ENCODE assay signal across 1 cellular context in the genomic region with DNA sequence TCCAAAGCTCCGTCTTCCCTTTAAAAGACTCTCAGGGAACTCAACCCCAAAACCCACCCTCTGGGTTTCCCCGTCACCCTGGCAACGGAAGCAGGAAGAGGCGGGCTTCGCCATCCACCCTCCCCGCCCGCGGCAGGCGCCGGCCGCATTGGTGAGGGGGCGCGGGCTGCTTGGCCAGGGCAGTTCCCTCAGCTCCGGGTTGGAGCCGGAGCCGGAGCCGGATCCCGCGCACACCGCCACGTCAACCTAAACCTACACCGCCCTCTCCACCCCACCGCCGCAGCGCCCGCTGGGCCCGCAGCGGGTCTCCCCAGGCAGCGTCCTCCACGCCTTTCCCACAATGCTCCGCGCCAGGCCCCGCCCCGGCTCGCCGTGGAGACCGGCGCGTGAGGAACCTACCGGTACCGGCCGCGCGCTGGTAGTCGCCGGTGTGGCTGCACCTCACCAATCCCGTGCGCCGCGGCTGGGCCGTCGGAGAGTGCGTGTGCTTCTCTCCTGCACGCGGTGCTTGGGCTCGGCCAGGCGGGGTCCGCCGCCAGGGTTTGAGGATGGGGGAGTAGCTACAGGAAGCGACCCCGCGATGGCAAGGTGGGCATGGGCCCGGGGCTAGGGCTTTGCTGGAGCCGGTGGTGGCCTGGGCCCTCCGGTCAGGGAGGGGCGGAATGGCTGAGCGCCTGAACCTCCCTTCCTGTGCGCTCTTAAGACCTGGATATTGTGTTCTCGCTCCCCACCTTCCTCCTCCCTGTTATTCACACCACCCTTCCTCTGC.
A peak's percentile ranks its signal among the peaks of the same experiment; 100 is the strongest.
TF ChIP-seq lines count a peak whose summit lies in the region.

A gene with protein sequence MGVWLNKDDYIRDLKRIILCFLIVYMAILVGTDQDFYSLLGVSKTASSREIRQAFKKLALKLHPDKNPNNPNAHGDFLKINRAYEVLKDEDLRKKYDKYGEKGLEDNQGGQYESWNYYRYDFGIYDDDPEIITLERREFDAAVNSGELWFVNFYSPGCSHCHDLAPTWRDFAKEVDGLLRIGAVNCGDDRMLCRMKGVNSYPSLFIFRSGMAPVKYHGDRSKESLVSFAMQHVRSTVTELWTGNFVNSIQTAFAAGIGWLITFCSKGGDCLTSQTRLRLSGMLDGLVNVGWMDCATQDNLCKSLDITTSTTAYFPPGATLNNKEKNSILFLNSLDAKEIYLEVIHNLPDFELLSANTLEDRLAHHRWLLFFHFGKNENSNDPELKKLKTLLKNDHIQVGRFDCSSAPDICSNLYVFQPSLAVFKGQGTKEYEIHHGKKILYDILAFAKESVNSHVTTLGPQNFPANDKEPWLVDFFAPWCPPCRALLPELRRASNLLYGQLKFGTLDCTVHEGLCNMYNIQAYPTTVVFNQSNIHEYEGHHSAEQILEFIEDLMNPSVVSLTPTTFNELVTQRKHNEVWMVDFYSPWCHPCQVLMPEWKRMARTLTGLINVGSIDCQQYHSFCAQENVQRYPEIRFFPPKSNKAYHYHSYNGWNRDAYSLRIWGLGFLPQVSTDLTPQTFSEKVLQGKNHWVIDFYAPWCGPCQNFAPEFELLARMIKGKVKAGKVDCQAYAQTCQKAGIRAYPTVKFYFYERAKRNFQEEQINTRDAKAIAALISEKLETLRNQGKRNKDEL (plus strand): TSS at position 362 of the 769 bp plus-strand sequence. CDS start 1,830 bp downstream, outside the sequence.

TF ChIP-seq in HepG2, 621 proteins besides CTCF, POLR2A, EP300 and RAD21 (continued from another document and continues in another):
- TF ChIP-seq, protein P1, sequence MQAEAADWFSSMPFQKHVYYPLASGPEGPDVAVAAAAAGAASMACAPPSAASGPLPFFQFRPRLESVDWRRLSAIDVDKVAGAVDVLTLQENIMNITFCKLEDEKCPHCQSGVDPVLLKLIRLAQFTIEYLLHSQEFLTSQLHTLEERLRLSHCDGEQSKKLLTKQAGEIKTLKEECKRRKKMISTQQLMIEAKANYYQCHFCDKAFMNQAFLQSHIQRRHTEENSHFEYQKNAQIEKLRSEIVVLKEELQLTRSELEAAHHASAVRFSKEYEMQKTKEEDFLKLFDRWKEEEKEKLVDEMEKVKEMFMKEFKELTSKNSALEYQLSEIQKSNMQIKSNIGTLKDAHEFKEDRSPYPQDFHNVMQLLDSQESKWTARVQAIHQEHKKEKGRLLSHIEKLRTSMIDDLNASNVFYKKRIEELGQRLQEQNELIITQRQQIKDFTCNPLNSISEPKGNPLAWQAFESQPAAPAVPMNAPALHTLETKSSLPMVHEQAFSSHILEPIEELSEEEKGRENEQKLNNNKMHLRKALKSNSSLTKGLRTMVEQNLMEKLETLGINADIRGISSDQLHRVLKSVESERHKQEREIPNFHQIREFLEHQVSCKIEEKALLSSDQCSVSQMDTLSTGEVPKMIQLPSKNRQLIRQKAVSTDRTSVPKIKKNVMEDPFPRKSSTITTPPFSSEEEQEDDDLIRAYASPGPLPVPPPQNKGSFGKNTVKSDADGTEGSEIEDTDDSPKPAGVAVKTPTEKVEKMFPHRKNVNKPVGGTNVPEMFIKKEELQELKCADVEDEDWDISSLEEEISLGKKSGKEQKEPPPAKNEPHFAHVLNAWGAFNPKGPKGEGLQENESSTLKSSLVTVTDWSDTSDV (CRISPR knock-in tag; IDR thresholded peaks at IDR 0.05): peak; percentile 96; the same call in 1 of the 2 replicates
- TF ChIP-seq, protein P2, sequence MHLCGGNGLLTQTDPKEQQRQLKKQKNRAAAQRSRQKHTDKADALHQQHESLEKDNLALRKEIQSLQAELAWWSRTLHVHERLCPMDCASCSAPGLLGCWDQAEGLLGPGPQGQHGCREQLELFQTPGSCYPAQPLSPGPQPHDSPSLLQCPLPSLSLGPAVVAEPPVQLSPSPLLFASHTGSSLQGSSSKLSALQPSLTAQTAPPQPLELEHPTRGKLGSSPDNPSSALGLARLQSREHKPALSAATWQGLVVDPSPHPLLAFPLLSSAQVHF (CRISPR knock-in tag; IDR thresholded peaks at IDR 0.05): no peak
- no peak for TF ChIP-seq PRMT3 (CRISPR knock-in tag; IDR thresholded peaks at IDR 0.05; ENCODE audit: borderline replicate concordance, low read depth)
- TF ChIP-seq, protein P3, sequence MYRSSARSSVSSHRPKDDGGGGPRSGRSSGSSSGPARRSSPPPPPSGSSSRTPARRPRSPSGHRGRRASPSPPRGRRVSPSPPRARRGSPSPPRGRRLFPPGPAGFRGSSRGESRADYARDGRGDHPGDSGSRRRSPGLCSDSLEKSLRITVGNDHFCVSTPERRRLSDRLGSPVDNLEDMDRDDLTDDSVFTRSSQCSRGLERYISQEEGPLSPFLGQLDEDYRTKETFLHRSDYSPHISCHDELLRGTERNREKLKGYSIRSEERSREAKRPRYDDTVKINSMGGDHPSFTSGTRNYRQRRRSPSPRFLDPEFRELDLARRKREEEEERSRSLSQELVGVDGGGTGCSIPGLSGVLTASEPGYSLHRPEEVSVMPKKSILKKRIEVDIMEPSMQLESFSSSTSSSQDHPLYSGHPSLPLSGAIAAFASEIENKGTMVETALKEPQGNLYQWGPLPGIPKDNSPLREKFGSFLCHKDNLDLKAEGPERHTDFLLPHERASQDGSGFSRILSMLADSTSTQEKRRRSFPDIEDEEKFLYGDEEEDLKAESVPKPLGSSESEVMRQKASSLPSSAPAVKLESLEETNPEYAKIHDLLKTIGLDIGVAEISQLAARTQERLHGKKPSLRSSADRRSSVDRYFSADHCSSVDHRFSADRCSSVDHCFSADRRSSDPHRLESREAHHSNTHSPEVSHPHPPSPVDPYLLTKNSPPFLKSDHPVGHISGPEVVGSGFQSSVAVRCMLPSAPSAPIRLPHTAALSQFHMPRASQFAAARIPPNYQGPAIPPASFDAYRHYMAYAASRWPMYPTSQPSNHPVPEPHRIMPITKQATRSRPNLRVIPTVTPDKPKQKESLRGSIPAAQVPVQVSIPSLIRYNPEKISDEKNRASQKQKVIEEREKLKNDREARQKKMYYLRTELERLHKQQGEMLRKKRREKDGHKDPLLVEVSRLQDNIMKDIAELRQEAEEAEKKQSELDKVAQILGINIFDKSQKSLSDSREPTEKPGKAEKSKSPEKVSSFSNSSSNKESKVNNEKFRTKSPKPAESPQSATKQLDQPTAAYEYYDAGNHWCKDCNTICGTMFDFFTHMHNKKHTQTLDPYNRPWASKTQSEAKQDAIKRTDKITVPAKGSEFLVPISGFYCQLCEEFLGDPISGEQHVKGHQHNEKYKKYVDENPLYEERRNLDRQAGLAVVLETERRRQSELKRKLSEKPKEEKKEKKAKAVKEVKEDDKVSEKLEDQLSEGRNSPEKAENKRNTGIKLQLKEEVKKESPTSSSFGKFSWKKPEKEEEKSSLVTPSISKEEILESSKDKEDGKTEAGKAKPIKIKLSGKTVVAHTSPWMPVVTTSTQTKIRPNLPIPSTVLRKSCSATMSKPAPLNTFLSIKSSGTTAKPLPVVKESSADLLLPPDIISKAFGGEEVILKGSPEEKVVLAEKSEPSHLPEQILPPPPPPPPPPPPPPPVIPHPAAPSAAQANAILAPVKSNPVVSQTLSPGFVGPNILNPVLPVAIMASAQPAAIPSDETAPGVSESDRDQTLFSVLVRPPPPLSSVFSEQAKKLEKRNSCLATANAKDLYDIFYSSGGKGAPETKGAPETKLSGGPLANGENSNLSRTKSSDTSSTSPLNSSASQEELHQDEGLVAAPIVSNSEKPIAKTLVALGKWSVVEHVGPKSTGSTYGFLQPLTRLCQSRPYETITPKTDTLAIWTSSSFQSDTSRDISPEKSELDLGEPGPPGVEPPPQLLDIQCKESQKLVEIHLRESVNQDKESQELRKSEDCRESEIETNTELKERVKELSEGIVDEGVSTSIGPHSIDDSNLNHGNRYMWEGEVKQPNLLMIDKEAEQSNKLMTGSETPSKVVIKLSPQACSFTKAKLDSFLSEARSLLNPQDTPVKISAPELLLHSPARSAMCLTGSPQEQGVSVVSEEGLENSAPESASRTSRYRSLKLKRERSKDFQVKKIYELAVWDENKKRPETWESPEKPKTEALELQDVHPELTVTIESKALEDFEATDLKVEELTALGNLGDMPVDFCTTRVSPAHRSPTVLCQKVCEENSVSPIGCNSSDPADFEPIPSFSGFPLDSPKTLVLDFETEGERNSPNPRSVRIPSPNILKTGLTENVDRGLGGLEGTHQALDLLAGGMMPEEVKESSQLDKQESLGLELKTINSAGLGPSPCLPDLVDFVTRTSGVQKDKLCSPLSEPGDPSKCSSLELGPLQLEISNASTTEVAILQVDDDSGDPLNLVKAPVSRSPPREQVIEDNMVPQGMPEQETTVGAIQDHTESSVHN (CRISPR knock-in tag; IDR thresholded peaks at IDR 0.05): peak; percentile 52
- TF ChIP-seq, protein P4, sequence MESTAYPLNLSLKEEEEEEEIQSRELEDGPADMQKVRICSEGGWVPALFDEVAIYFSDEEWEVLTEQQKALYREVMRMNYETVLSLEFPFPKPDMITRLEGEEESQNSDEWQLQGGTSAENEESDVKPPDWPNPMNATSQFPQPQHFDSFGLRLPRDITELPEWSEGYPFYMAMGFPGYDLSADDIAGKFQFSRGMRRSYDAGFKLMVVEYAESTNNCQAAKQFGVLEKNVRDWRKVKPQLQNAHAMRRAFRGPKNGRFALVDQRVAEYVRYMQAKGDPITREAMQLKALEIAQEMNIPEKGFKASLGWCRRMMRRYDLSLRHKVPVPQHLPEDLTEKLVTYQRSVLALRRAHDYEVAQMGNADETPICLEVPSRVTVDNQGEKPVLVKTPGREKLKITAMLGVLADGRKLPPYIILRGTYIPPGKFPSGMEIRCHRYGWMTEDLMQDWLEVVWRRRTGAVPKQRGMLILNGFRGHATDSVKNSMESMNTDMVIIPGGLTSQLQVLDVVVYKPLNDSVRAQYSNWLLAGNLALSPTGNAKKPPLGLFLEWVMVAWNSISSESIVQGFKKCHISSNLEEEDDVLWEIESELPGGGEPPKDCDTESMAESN (CRISPR knock-in tag; conservative IDR thresholded peaks at IDR 0.05): peak; percentile 98
- TF ChIP-seq, protein P5, sequence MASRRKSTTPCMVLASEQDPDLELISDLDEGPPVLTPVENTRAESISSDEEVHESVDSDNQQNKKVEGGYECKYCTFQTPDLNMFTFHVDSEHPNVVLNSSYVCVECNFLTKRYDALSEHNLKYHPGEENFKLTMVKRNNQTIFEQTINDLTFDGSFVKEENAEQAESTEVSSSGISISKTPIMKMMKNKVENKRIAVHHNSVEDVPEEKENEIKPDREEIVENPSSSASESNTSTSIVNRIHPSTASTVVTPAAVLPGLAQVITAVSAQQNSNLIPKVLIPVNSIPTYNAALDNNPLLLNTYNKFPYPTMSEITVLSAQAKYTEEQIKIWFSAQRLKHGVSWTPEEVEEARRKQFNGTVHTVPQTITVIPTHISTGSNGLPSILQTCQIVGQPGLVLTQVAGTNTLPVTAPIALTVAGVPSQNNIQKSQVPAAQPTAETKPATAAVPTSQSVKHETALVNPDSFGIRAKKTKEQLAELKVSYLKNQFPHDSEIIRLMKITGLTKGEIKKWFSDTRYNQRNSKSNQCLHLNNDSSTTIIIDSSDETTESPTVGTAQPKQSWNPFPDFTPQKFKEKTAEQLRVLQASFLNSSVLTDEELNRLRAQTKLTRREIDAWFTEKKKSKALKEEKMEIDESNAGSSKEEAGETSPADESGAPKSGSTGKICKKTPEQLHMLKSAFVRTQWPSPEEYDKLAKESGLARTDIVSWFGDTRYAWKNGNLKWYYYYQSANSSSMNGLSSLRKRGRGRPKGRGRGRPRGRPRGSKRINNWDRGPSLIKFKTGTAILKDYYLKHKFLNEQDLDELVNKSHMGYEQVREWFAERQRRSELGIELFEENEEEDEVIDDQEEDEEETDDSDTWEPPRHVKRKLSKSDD (CRISPR knock-in tag; IDR thresholded peaks at IDR 0.05; ENCODE audit: low read depth): peak; percentile 87
- TF ChIP-seq CCAR2 (optimal IDR thresholded peaks at IDR 0.05; ENCODE audit: low read depth, low read length): no peak
- TF ChIP-seq PHB2 (IDR thresholded peaks at IDR 0.05; ENCODE audit: partially characterized antibody): no peak
- TF ChIP-seq ZNF460 (CRISPR knock-in tag; IDR thresholded peaks at IDR 0.05; ENCODE audit: borderline replicate concordance): peak; percentile 38; the same call in 1 of the 2 replicates
- TF ChIP-seq HOXD1 (CRISPR knock-in tag; IDR thresholded peaks at IDR 0.05): peak; percentile 97
- TF ChIP-seq, protein P6, sequence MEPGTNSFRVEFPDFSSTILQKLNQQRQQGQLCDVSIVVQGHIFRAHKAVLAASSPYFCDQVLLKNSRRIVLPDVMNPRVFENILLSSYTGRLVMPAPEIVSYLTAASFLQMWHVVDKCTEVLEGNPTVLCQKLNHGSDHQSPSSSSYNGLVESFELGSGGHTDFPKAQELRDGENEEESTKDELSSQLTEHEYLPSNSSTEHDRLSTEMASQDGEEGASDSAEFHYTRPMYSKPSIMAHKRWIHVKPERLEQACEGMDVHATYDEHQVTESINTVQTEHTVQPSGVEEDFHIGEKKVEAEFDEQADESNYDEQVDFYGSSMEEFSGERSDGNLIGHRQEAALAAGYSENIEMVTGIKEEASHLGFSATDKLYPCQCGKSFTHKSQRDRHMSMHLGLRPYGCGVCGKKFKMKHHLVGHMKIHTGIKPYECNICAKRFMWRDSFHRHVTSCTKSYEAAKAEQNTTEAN (CRISPR knock-in tag; conservative IDR thresholded peaks at IDR 0.05): peak; percentile 91
- peak; percentile 91; the same call in 1 of the 2 replicates for TF ChIP-seq ZNF367 (CRISPR knock-in tag; IDR thresholded peaks at IDR 0.05; ENCODE audit: borderline replicate concordance)
- TF ChIP-seq ZNF850 (CRISPR knock-in tag; conservative IDR thresholded peaks at IDR 0.05): no peak
- no peak for TF ChIP-seq ZNF652 (CRISPR knock-in tag; IDR thresholded peaks at IDR 0.05; ENCODE audit: borderline replicate concordance, low read depth)
- TF ChIP-seq, protein P7, sequence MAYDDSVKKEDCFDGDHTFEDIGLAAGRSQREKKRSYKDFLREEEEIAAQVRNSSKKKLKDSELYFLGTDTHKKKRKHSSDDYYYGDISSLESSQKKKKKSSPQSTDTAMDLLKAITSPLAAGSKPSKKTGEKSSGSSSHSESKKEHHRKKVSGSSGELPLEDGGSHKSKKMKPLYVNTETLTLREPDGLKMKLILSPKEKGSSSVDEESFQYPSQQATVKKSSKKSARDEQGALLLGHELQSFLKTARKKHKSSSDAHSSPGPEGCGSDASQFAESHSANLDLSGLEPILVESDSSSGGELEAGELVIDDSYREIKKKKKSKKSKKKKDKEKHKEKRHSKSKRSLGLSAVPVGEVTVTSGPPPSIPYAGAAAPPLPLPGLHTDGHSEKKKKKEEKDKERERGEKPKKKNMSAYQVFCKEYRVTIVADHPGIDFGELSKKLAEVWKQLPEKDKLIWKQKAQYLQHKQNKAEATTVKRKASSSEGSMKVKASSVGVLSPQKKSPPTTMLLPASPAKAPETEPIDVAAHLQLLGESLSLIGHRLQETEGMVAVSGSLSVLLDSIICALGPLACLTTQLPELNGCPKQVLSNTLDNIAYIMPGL (CRISPR knock-in tag; IDR thresholded peaks at IDR 0.05; ENCODE audit: borderline replicate concordance in 1 of 2, low read depth in 1 of 2): peak; percentile 59 to 95; a peak in 3 of 4 replicates
